In the genomic region with DNA sequence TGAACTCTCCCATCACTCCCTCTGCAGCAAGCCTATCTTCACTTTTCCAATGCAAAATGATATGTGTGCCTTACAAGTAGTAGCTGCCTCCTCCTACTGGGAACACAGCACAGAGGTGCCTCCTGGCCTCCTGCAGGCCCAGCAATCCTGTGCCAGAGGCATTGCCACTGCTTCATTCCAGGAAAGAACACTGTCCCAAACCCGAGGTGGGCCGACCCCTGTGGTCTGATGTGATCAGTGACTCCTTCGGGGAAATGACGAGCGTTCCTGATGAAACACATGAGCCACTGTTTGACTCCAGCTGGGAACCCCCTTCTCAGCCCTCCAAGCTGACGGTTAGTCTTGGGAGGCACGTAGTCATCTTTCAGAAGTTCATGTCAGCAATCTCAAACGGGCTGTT, we compare ENCODE assay signal across 2 cellular contexts.
TF ChIP-seq lines count a peak whose summit lies in the region.

No MANE protein-coding gene starts in this region.

TF ChIP-seq in endothelial cell of umbilical vein, 7 proteins besides CTCF, POLR2A, EP300 and RAD21:
- TF ChIP-seq EZH2 (IDR thresholded peaks at IDR 0.05; ENCODE audit: borderline replicate concordance, low read depth, low read length, severe bottlenecking): no peak
- TF ChIP-seq, protein P1, sequence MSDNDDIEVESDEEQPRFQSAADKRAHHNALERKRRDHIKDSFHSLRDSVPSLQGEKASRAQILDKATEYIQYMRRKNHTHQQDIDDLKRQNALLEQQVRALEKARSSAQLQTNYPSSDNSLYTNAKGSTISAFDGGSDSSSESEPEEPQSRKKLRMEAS (IDR thresholded peaks at IDR 0.05; ENCODE audit: insufficient read depth, insufficient read length): no peak

TF ChIP-seq in GM23338, 12 proteins besides CTCF, POLR2A, EP300 and RAD21 (continued from another document):
- no peak for TF ChIP-seq EZH2phosphoT487 (IDR thresholded peaks at IDR 0.05; ENCODE audit: unreplicated experiment)
- no peak for TF ChIP-seq NANOG (IDR thresholded peaks at IDR 0.05; ENCODE audit: borderline replicate concordance)
- TF ChIP-seq ZNF331 (CRISPR knock-in tag; IDR thresholded peaks at IDR 0.05; ENCODE audit: low read depth): no peak
- no peak for TF ChIP-seq CREB1 (CRISPR knock-in tag; IDR thresholded peaks at IDR 0.05; ENCODE audit: low read depth)
- no peak for TF ChIP-seq POLR2AphosphoS5 (IDR thresholded peaks at IDR 0.05; ENCODE audit: low read depth)
- TF ChIP-seq EZH2 (IDR thresholded peaks at IDR 0.05; ENCODE audit: low read depth, unreplicated experiment): no peak
- no peak for TF ChIP-seq ZNF462 (CRISPR knock-in tag; IDR thresholded peaks at IDR 0.05)
- TF ChIP-seq ETS1 (IDR thresholded peaks at IDR 0.05): no peak
- TF ChIP-seq ZNF114 (CRISPR knock-in tag; IDR thresholded peaks at IDR 0.05): no peak
- no peak for TF ChIP-seq REST (IDR thresholded peaks at IDR 0.05; ENCODE audit: unreplicated experiment)
